In genomic region chr2:10003206-10004125, GRCh38 we compare ENCODE assay signal across 24 cellular contexts. TPM values are rescaled to one million over a fixed set of nuclear protein-coding genes. Genes with fewer than 3 reads are reported as not detected.
DNase-seq lines count a peak whose midpoint lies in the region; ATAC-seq and TF ChIP-seq lines count a peak whose summit lies in the region.
"Had no signal": no experiment of that assay in that cellular context is flagged by ENCODE, and none has a peak within 500 bp of the region (broad histone marks: within the 10 kb centered on the region; RNA-seq: fewer than 3 reads in every experiment).

No MANE protein-coding gene starts in this region.

- no peak overlapping the region for H3K4me2 ChIP-seq in trophoblast cell (ENCODE audit: low read length)

- no peak overlapping the region for H4K8ac ChIP-seq in trophoblast cell (ENCODE audit: low read depth, low read length)

- H3K27me3 ChIP-seq in sigmoid colon (no peaks in the 10 kb centered on the region), tibial nerve (no peaks in the 10 kb centered on the region), trophoblast cell (ENCODE audit: insufficient read depth, low read length) (no peaks in the 10 kb centered on the region)
- H3K27me3 ChIP-seq: BE2C, MG63 had no signal

- no peaks in the 10 kb centered on the region for H3K4me1 Mint-ChIP-seq in activated T-helper 17 cell treated with anti-CD3 and anti-CD28 coated beads, Interleukin-2, amount 50 U/mL, for 72 hours
- H3K4me1 Mint-ChIP-seq: IgD-negative memory B cell had no signal

- TF ChIP-seq CTCF in fibroblast of villous mesenchyme (IDR thresholded peaks at IDR 0.05; ENCODE audit: insufficient read depth, low read depth, low read length) (no peak), sigmoid colon (IDR thresholded peaks at IDR 0.05) (no peak), tibial nerve (IDR thresholded peaks at IDR 0.05) (no peak)

- H3K4me1 ChIP-seq in sigmoid colon (peaks cover 0 to 25% (median 22%) of the 10 kb centered on the region in 4 donors), tibial nerve (peaks cover 0 to 21% (median 6%) of the 10 kb centered on the region in 4 donors), trophoblast cell (ENCODE audit: control insufficient read depth in 1 of 2, insufficient read depth in 2 of 2, low read length in 2 of 2) (peaks cover 5 to 10% of the 10 kb centered on the region in 2 experiments)

- H3K4me3 Mint-ChIP-seq in activated T-helper 17 cell treated with anti-CD3 and anti-CD28 coated beads, Interleukin-2, amount 50 U/mL, for 72 hours: no peak overlapping the region
- H3K4me3 Mint-ChIP-seq: CD4-positive, CD25-positive, alpha-beta regulatory T cell; IgD-negative memory B cell had no signal

- no peak overlapping the region for H3K9ac ChIP-seq in trophoblast cell (ENCODE audit: low read length)
- H3K9ac ChIP-seq: GM23248 had no signal

- TF ChIP-seq POLR2A in sigmoid colon (IDR thresholded peaks at IDR 0.05) (no peak), tibial nerve (IDR thresholded peaks at IDR 0.05) (no peak)

- H4K12ac ChIP-seq in trophoblast cell (ENCODE audit: low read depth, low read length): no peak overlapping the region

- H2AFZ ChIP-seq in trophoblast cell (ENCODE audit: insufficient read depth, low read length, poor library complexity): no peak overlapping the region
- H2AFZ ChIP-seq: GM23248 had no signal

- H3K4me3 ChIP-seq in fibroblast of villous mesenchyme (ENCODE audit: low read depth, low read length) (no peak overlapping the region), sigmoid colon (no peak overlapping the region), tibial nerve (no peak overlapping the region), trophoblast cell (ENCODE audit: low read depth, low read length) (no peak overlapping the region)
- H3K4me3 ChIP-seq: GM23248, HAP-1, MG63 had no signal

- H3K9me3 ChIP-seq in sigmoid colon (no peaks in the 10 kb centered on the region), tibial nerve (no peaks in the 10 kb centered on the region), trophoblast cell (ENCODE audit: insufficient read depth, low read depth, low read length) (no peaks in the 10 kb centered on the region)
- H3K9me3 ChIP-seq: BE2C, HAP-1, MG63 had no signal

- H3K18ac ChIP-seq in trophoblast cell (ENCODE audit: low read length): no peak overlapping the region

- ATAC-seq in GM21529 (IDR thresholded peaks at IDR 0.05; ENCODE audit: unreplicated experiment): no peak
- no peak for ATAC-seq in activated T-helper 17 cell treated with anti-CD3 and anti-CD28 coated beads, Interleukin-2, amount 50 U/mL, for 72 hours (replicated peaks)

- H3K79me1 ChIP-seq in trophoblast cell (ENCODE audit: low read length): no peaks in the 10 kb centered on the region

- H3K4ac ChIP-seq in trophoblast cell (ENCODE audit: low read depth, low read length): no peak overlapping the region

- H3K27ac ChIP-seq in sigmoid colon (no peak overlapping the region), tibial nerve (peak overlapping the region in 2 of 4 donors; percentile 32 to 63), trophoblast cell (ENCODE audit: low read depth, low read length) (no peak overlapping the region)
- H3K27ac ChIP-seq: GM23248, RWPE1 had no signal

- peak in 2 of 4 donors; percentile 13 to 29 for TF ChIP-seq EP300 in sigmoid colon (IDR thresholded peaks at IDR 0.05)
- peak; percentile 29 to 82 for TF ChIP-seq EP300 in tibial nerve (IDR thresholded peaks at IDR 0.05)

- H3K36me3 Mint-ChIP-seq in activated T-helper 17 cell treated with anti-CD3 and anti-CD28 coated beads, Interleukin-2, amount 50 U/mL, for 72 hours (ENCODE audit: low read depth): no peaks in the 10 kb centered on the region
- H3K36me3 Mint-ChIP-seq: CD4-positive, CD25-positive, alpha-beta regulatory T cell had no signal

- H3K36me3 ChIP-seq in sigmoid colon: no peaks in the 10 kb centered on the region
- H3K36me3 ChIP-seq in tibial nerve: no peaks in the 10 kb centered on the region
- H3K36me3 ChIP-seq in trophoblast cell (ENCODE audit: control insufficient read depth in 1 of 2, insufficient read depth in 2 of 2, low read length in 2 of 2): peaks cover 32 to 34% of the 10 kb centered on the region in 2 experiments
- H3K36me3 ChIP-seq: BE2C, MG63 had no signal

- no peak overlapping the region for H2BK5ac ChIP-seq in trophoblast cell (ENCODE audit: low read depth, low read length, poor library complexity)

- 93 to 94% methylated on average over 20 of the region's 20 CpGs for WGBS in sigmoid colon, 2 donors
- WGBS in tibial nerve, 2 donors: 80 to 85% methylated on average over 20 of the region's 20 CpGs
- WGBS in trophoblast cell (ENCODE audit: extremely low coverage, insufficient coverage, insufficient read length): no CpG with 5 or more reads among the region's 20 CpGs

- H2BK12ac ChIP-seq in trophoblast cell (ENCODE audit: low read length): no peak overlapping the region

- peak; percentile 49 for DNase-seq in activated effector memory CD4-positive, alpha-beta T cell treated with anti-CD3 and anti-CD28 coated beads, Interleukin-2, amount 50 U/mL, for 16 hours
- no peak for DNase-seq in activated effector memory CD4-positive, alpha-beta T cell treated with Interleukin-2 at 50 U/mL for 16 hours
- peak; percentile 65 for DNase-seq in fibroblast of villous mesenchyme (ENCODE audit: low read depth)
- peak; percentile 39 for DNase-seq in sigmoid colon
- DNase-seq in tibial nerve (ENCODE audit: low spot score in 2 of 2): no peak
- DNase-seq in trophoblast cell: no peak
- DNase-seq: 8988T; CD4-positive, CD25-positive, alpha-beta regulatory T cell; COR-L47; GDM1; GM23248; Karpas-422; MG63; NCI-H1048; NCI-H1436; NCI-H2029; NCI-H345; NCI-H524 treated with DMSO at 0.1 percent for 48 hours had no signal

- intact Hi-C loops in sigmoid colon (cut with DNase I): no loop called here

- no peak overlapping the region for H3K27ac Mint-ChIP-seq in activated T-helper 17 cell treated with anti-CD3 and anti-CD28 coated beads, Interleukin-2, amount 50 U/mL, for 72 hours

- no peaks in the 10 kb centered on the region for H3K27me3 Mint-ChIP-seq in activated T-helper 17 cell treated with anti-CD3 and anti-CD28 coated beads, Interleukin-2, amount 50 U/mL, for 72 hours

- H3K14ac ChIP-seq in trophoblast cell (ENCODE audit: low read length): no peak overlapping the region

- no peak overlapping the region for H4K91ac ChIP-seq in trophoblast cell (ENCODE audit: low read depth, low read length)

- H2BK120ac ChIP-seq in trophoblast cell (ENCODE audit: insufficient read depth, low read length, poor library complexity): no peak overlapping the region

- H3K9me3 Mint-ChIP-seq in activated T-helper 17 cell treated with anti-CD3 and anti-CD28 coated beads, Interleukin-2, amount 50 U/mL, for 72 hours: no peaks in the 10 kb centered on the region
- H3K9me3 Mint-ChIP-seq: IgD-negative memory B cell had no signal

- no peak overlapping the region for H3K23ac ChIP-seq in trophoblast cell (ENCODE audit: low read length)

- H3K79me2 ChIP-seq in trophoblast cell (ENCODE audit: control insufficient read depth, insufficient read depth, low read length, poor library complexity): no peaks in the 10 kb centered on the region

- no peak overlapping the region for H2AK5ac ChIP-seq in trophoblast cell (ENCODE audit: low read length)

RNA-seq across cellular contexts. Expression of gene KLF11, which starts 39.9 kb away (rescaled TPM):
- 6.9 and 9.7 TPM in 2 replicates for total RNA-seq in fibroblast of villous mesenchyme
- total RNA-seq in sigmoid colon: 10 to 100 TPM; 18.5 to 41.3 (median 29.7) TPM
- polyA plus RNA-seq in sigmoid colon: 1 to 10 TPM; 3.9 to 7.2 (median 5.8) TPM
- 10 to 100 TPM; 17.1 to 23.7 (median 20.9) TPM for total RNA-seq in tibial nerve
- polyA plus RNA-seq in trophoblast cell (2013): 4.4 and 4.5 TPM in 2 replicates
- total RNA-seq in activated T-helper 17 cell treated with anti-CD3 and anti-CD28 coated beads, Interleukin-2, amount 50 U/mL, for 72 hours: 1 to 10 TPM; 5.6 to 7.9 TPM

RNA-seq across cellular contexts. Expression of gene GRHL1, which starts 52.0 kb away (rescaled TPM):
- total RNA-seq in fibroblast of villous mesenchyme (0.64 and 1.7 TPM in 2 replicates), sigmoid colon (1 to 10 TPM; 1.4 to 4.2 (median 2.5) TPM), tibial nerve (1 to 10 TPM in 2 of 4 donors, under 1 TPM in 1, not detected in 1; 0.66 to 4.2 (median 2.3) TPM)
- under 1 TPM; under 0.01 to 0.55 (median 0.46) TPM for polyA plus RNA-seq in sigmoid colon
- 83.2 and 86.1 TPM in 2 replicates for polyA plus RNA-seq in trophoblast cell (2013)
- total RNA-seq in activated T-helper 17 cell treated with anti-CD3 and anti-CD28 coated beads, Interleukin-2, amount 50 U/mL, for 72 hours: under 1 TPM; 0.82 to 0.85 TPM

Comparison
In these comparisons a context has a peak if more than half of its experiments do, and no peak if none do; other contexts are left out.
1. DNase-seq: peak in activated effector memory CD4-positive, alpha-beta T cell treated with anti-CD3 and anti-CD28 coated beads, Interleukin-2, amount 50 U/mL, for 16 hours (single experiment), fibroblast of villous mesenchyme (single experiment) and sigmoid colon (single experiment); none in activated effector memory CD4-positive, alpha-beta T cell treated with Interleukin-2 at 50 U/mL for 16 hours (single experiment), tibial nerve (0 of 2) and trophoblast cell (0 of 2).